11 cellular contexts compared by ENCODE assay signal in genomic region chr14:99427632-99428315, GRCh38. TPM values are rescaled to one million over a fixed set of nuclear protein-coding genes. Genes with fewer than 3 reads are reported as not detected.
DNase-seq lines count a peak whose midpoint lies in the region; ATAC-seq and TF ChIP-seq lines count a peak whose summit lies in the region.
"Had no signal": no experiment of that assay in that cellular context is flagged by ENCODE, and none has a peak within 500 bp of the region (broad histone marks: within the 10 kb centered on the region; RNA-seq: fewer than 3 reads in every experiment).

No MANE protein-coding gene starts in this region.

- H3K4me1 ChIP-seq in osteoblast (ENCODE audit: insufficient read depth, low read length), result peaks cover 8% of the 10 kb centered on the region

- H3K4me3 Mint-ChIP-seq in endothelial cell (ENCODE audit: unreplicated experiment), result peak overlapping the region; percentile 33

- ATAC-seq in GM18502 (IDR thresholded peaks at IDR 0.05; ENCODE audit: poor library complexity, unreplicated experiment), result no peak
- ATAC-seq: right cardiac atrium had no signal

- H3K27ac Mint-ChIP-seq in endothelial cell (ENCODE audit: unreplicated experiment), result no peak overlapping the region

- peaks cover 5% of the 10 kb centered on the region for H3K9me3 Mint-ChIP-seq in endothelial cell (ENCODE audit: unreplicated experiment)

- no peaks in the 10 kb centered on the region for H4K20me1 ChIP-seq in osteoblast (ENCODE audit: insufficient read depth, low read length)

- TF ChIP-seq CTCF in endothelial cell (IDR thresholded peaks at IDR 0.05; ENCODE audit: unreplicated experiment) (no peak), osteoblast (IDR thresholded peaks at IDR 0.05; ENCODE audit: extremely low read depth, low read depth, low read length) (no peak)

- no peaks in the 10 kb centered on the region for H3K27me3 ChIP-seq in osteoblast (ENCODE audit: insufficient read depth, low read length)

- peaks cover 20% of the 10 kb centered on the region for H3K36me3 Mint-ChIP-seq in endothelial cell (ENCODE audit: low read depth, unreplicated experiment)

- peaks cover 2% of the 10 kb centered on the region for H3K27me3 Mint-ChIP-seq in endothelial cell (ENCODE audit: unreplicated experiment)

- H3K36me3 ChIP-seq in osteoblast (ENCODE audit: insufficient read depth, low read length), result peaks cover 11% of the 10 kb centered on the region

- H3K4me3 ChIP-seq in osteoblast (ENCODE audit: insufficient read depth, low read length), result no peak overlapping the region
- H3K4me3 ChIP-seq: HAP-1 had no signal

- H3K4me1 Mint-ChIP-seq in endothelial cell (ENCODE audit: unreplicated experiment), result peaks cover 39% of the 10 kb centered on the region

- no peak overlapping the region for H3K4me2 ChIP-seq in osteoblast (ENCODE audit: insufficient read depth, low read length)

- no peaks in the 10 kb centered on the region for H3K79me2 ChIP-seq in osteoblast (ENCODE audit: insufficient read depth, low read length)

- no peak overlapping the region for H2AFZ ChIP-seq in osteoblast (ENCODE audit: low read length)

- no peaks in the 10 kb centered on the region for H3K9me3 ChIP-seq in osteoblast (ENCODE audit: low read depth, low read length)
- H3K9me3 ChIP-seq: HAP-1 had no signal

- peak; percentile 64 for DNase-seq in ELF-1 (ENCODE audit: low read depth, low spot score)
- DNase-seq in NCI-H524 treated with DMSO at 0.1 percent for 48 hours (lab: John Stamatoyannopoulos, UW), result peak; percentile 56
- no peak for DNase-seq in endothelial cell (ENCODE audit: low spot score)
- peak; percentile 80 for DNase-seq in osteoblast (ENCODE audit: insufficient read length, low spot score, missing footprints)
- DNase-seq in DMS153 (lab: John Stamatoyannopoulos, UW), result no peak
- DNase-seq in OCI-M2 (lab: John Stamatoyannopoulos, UW; ENCODE audit: unreplicated experiment), result no peak
- DNase-seq in Ammon's horn (ENCODE audit: low spot score), result no peak
- DNase-seq: NCI-H774, right cardiac atrium had no signal

- H3K27ac ChIP-seq in osteoblast (ENCODE audit: low read depth, low read length), result peak overlapping the region; percentile 48

RNA-seq across cellular contexts. Expression of gene SETD3, which starts 52.9 kb away (rescaled TPM):
- 67.4 TPM for total RNA-seq in endothelial cell (ENCODE audit: unreplicated experiment)
- total RNA-seq in osteoblast, result 58.6 and 65.1 TPM in 2 replicates

RNA-seq across cellular contexts. Expression of gene CCNK, which starts 53.4 kb away (rescaled TPM):
- 79.8 TPM for total RNA-seq in endothelial cell (ENCODE audit: unreplicated experiment)
- 28.6 and 35.4 TPM in 2 replicates for total RNA-seq in osteoblast

Comparison
In these comparisons a context has a peak if more than half of its experiments do, and no peak if none do; other contexts are left out.
1. DNase-seq: peak in ELF-1 (single experiment), NCI-H524 treated with DMSO at 0.1 percent for 48 hours (single experiment) and osteoblast (single experiment); none in endothelial cell (single experiment), DMS153 (single experiment), OCI-M2 (single experiment) and Ammon's horn (single experiment).